Comparison of ENCODE assay signal across 29 cellular contexts in genomic region chr4:15684498-15684897, GRCh38. TPM values are rescaled to one million over a fixed set of nuclear protein-coding genes. Genes with fewer than 3 reads are reported as not detected.
A peak's percentile ranks its signal among the peaks of the same experiment; 100 is the strongest.
DNase-seq lines count a peak whose midpoint lies in the region; ATAC-seq and TF ChIP-seq lines count a peak whose summit lies in the region.
"Had no signal": no experiment of that assay in that cellular context is flagged by ENCODE, and none has a peak within 500 bp of the region (broad histone marks: within the 10 kb centered on the region; RNA-seq: fewer than 3 reads in every experiment).

No MANE protein-coding gene starts in this region.

- TF ChIP-seq CTCF in CD14-positive monocyte (IDR thresholded peaks at IDR 0.05) (no peak), hepatocyte (IDR thresholded peaks at IDR 0.05; ENCODE audit: poor library complexity) (no peak), nephron progenitor cell (IDR thresholded peaks at IDR 0.05) (no peak), left ventricle myocardium inferior (IDR thresholded peaks at IDR 0.05; ENCODE audit: borderline replicate concordance) (no peak)

- peaks cover 52% of the 10 kb centered on the region for H3K36me3 ChIP-seq in HUES64 (ENCODE audit: insufficient read depth, low read length)
- H3K36me3 ChIP-seq in hepatocyte (replicated peaks; ENCODE audit: insufficient read depth, low read depth) = no peaks in the 10 kb centered on the region
- H3K36me3 ChIP-seq in left ventricle myocardium inferior = peaks cover 41% of the 10 kb centered on the region
- H3K36me3 ChIP-seq: ovary had no signal

- peak overlapping the region; percentile 89 for H3K4me2 ChIP-seq in hepatocyte

- peak overlapping the region; percentile 87 for H3K4me3 ChIP-seq in HUES64 (ENCODE audit: low read length)
- no peak overlapping the region for H3K4me3 ChIP-seq in hepatocyte
- no peak overlapping the region for H3K4me3 ChIP-seq in left ventricle myocardium inferior
- H3K4me3 ChIP-seq: coronary artery, gastroesophageal sphincter, ovary, upper lobe of left lung had no signal

- H3K9me3 Mint-ChIP-seq in CD14-positive monocyte = peaks cover 0 to 2% (median 0%) of the 10 kb centered on the region in 7 donors
- peaks cover 7% of the 10 kb centered on the region for H3K9me3 Mint-ChIP-seq in nephron progenitor cell
- H3K9me3 Mint-ChIP-seq: naive B cell; T-helper 2 cell treated with Interferon-gamma antibody and Interleukin-4, amounts not matched to agents 5 μg/mL and 100 μg/mL, for 36 hours had no signal

- H3K9ac ChIP-seq in HUES64 (ENCODE audit: low read depth, low read length) = peak overlapping the region; percentile 50

- ATAC-seq in HG03442 (IDR thresholded peaks at IDR 0.05; ENCODE audit: unreplicated experiment) = no peak
- ATAC-seq: gastroesophageal sphincter, HCT116, sciatic nerve had no signal

- WGBS in HUES64 = 22% methylated on average over 1 of the region's 1 CpG
- WGBS in hepatocyte (ENCODE audit: low lambda C conversion rate, missing lambda C conversion rate) = 66% methylated on average over 1 of the region's 1 CpG

- H3K4me1 Mint-ChIP-seq in CD14-positive monocyte (peaks cover 70% of the 10 kb centered on the region), nephron progenitor cell (peaks cover 32% of the 10 kb centered on the region)

- H3K4me3 Mint-ChIP-seq in CD14-positive monocyte (peak overlapping the region in 1 of 2 donors; percentile 12), nephron progenitor cell (peak overlapping the region; percentile 35)
- H3K4me3 Mint-ChIP-seq: activated CD4-positive, alpha-beta T cell treated with anti-CD3 and anti-CD28 coated beads, Interleukin-2, amount 10 ng/mL, durations not matched to agents 24 days and 14 days; T-helper 2 cell treated with Interferon-gamma antibody and Interleukin-4, amounts not matched to agents 5 μg/mL and 100 μg/mL, for 36 hours had no signal

- no peaks in the 10 kb centered on the region for H4K20me1 ChIP-seq in hepatocyte (ENCODE audit: insufficient read depth, poor library complexity, severe bottlenecking)

- H3K9me2 ChIP-seq in hepatocyte (replicated peaks; ENCODE audit: insufficient read depth) = no peaks in the 10 kb centered on the region

- DNase-seq in CD14-positive monocyte (ENCODE audit: low spot score) (no peak), hepatocyte (ENCODE audit: low spot score) (no peak), nephron progenitor cell (no peak), CD1c-positive myeloid dendritic cell (ENCODE audit: extremely low spot score) (no peak), cortex of kidney (lab: John Stamatoyannopoulos, UW) (no peak), left ventricle myocardium inferior (no peak)
- DNase-seq: ACHN; activated CD4-positive, alpha-beta T cell treated with anti-CD3 and anti-CD28 coated beads, Interleukin-2, amount 10 ng/mL, durations not matched to agents 24 days and 14 days; activated naive CD4-positive, alpha-beta T cell treated with Interleukin-2 at 50 U/mL for 16 hours; activated T-cell treated with anti-CD3 and anti-CD28 coated beads, Interleukin-2, amount 50 U/mL, for 48 hours; Caco-2; DMS79; hypothalamus; KBM-7; naive B cell; NCI-H1436; NCI-H2107; NCI-H446; ovary; stimulated activated CD8-positive, alpha-beta memory T cell treated with anti-CD3 and anti-CD28 coated beads, Interleukin-4, amount 100 ng/mL, for 48 hours; upper lobe of left lung had no signal

- H3K4me1 ChIP-seq in HUES64 (ENCODE audit: insufficient read depth, low read length) (peaks cover 37% of the 10 kb centered on the region), hepatocyte (ENCODE audit: insufficient read depth) (peaks cover 14% of the 10 kb centered on the region), left ventricle myocardium inferior (peaks cover 39% of the 10 kb centered on the region)

- H3K27me3 Mint-ChIP-seq in CD14-positive monocyte (ENCODE audit: low read depth in 3 of 3) (no peaks in the 10 kb centered on the region), nephron progenitor cell (ENCODE audit: low read depth, poor library complexity) (no peaks in the 10 kb centered on the region)
- H3K27me3 Mint-ChIP-seq: activated CD4-positive, alpha-beta T cell treated with anti-CD3 and anti-CD28 coated beads, Interleukin-2, amount 10 ng/mL, durations not matched to agents 24 days and 14 days; naive B cell had no signal

- H3K79me2 ChIP-seq in hepatocyte = peaks cover 47% of the 10 kb centered on the region

- peak overlapping the region; percentile 88 for H3K27ac ChIP-seq in HUES64 (ENCODE audit: low read depth, low read length)
- H3K27ac ChIP-seq in hepatocyte = no peak overlapping the region
- no peak overlapping the region for H3K27ac ChIP-seq in left ventricle myocardium inferior (replicated peaks)
- H3K27ac ChIP-seq: coronary artery, gastroesophageal sphincter, ovary, VCaP had no signal

- H3K36me3 Mint-ChIP-seq in CD14-positive monocyte = peaks cover 32 to 45% of the 10 kb centered on the region in 2 donors
- H3K36me3 Mint-ChIP-seq in nephron progenitor cell (ENCODE audit: low read depth) = peaks cover 53% of the 10 kb centered on the region

- intact Hi-C loops in CD14-positive monocyte (cut with micrococcal nuclease) = loop anchor here in 1 of 2 donors (5.0 kb wide), 1 partner anchor 37 kb away; no protein-coding TSS in a partner anchor
- intact Hi-C loops in left ventricle myocardium inferior (cut with micrococcal nuclease) = no loop called here

- H3K27me3 ChIP-seq in HUES64 (ENCODE audit: insufficient read depth, low read length) = no peaks in the 10 kb centered on the region
- no peaks in the 10 kb centered on the region for H3K27me3 ChIP-seq in hepatocyte
- no peaks in the 10 kb centered on the region for H3K27me3 ChIP-seq in left ventricle myocardium inferior (ENCODE audit: low read depth)
- H3K27me3 ChIP-seq: gastroesophageal sphincter, ovary, upper lobe of left lung had no signal

- no peak overlapping the region for H2AFZ ChIP-seq in hepatocyte

- H3K27ac Mint-ChIP-seq in CD14-positive monocyte (peak overlapping the region in 4 of 7 donors; percentile 32 to 80 (median 56)), nephron progenitor cell (no peak overlapping the region)
- H3K27ac Mint-ChIP-seq: activated CD4-positive, alpha-beta T cell treated with anti-CD3 and anti-CD28 coated beads, Interleukin-2, amount 10 ng/mL, durations not matched to agents 24 days and 14 days; T-helper 2 cell treated with Interferon-gamma antibody and Interleukin-4, amounts not matched to agents 5 μg/mL and 100 μg/mL, for 36 hours had no signal

- H3K9me3 ChIP-seq in HUES64 (ENCODE audit: insufficient read depth, low read depth, low read length) (no peaks in the 10 kb centered on the region), hepatocyte (ENCODE audit: low read depth) (no peaks in the 10 kb centered on the region), left ventricle myocardium inferior (replicated peaks) (no peaks in the 10 kb centered on the region)
- H3K9me3 ChIP-seq: Caco-2, gastroesophageal sphincter, ovary, upper lobe of left lung had no signal

RNA-seq across cellular contexts. Expression of gene FAM200B, which starts 2.9 kb away (rescaled TPM):
- 100 to 1,000 TPM; 151 to 169 TPM for polyA plus RNA-seq in CD14-positive monocyte
- 26.5 TPM for polyA plus RNA-seq in HUES64 (2013, experiment 1 of 2)
- polyA plus RNA-seq in HUES64 (2013, experiment 2 of 2) = 27.7 TPM
- total RNA-seq in hepatocyte = 52.2 and 54.0 TPM in 2 replicates
- polyA plus RNA-seq in hepatocyte = 51.8 and 64.2 TPM in 2 replicates
- 29.1 TPM for total RNA-seq in left ventricle myocardium inferior

RNA-seq across cellular contexts. Expression of gene BST1, which starts 18.4 kb away (rescaled TPM):
- 100 to 1,000 TPM; 266 to 297 TPM for polyA plus RNA-seq in CD14-positive monocyte
- 0.45 TPM for polyA plus RNA-seq in HUES64 (2013, experiment 1 of 2)
- 0.82 TPM for polyA plus RNA-seq in HUES64 (2013, experiment 2 of 2)
- 3.5 and 4.1 TPM in 2 replicates for total RNA-seq in hepatocyte
- 2.4 and 3.7 TPM in 2 replicates for polyA plus RNA-seq in hepatocyte
- 2.7 TPM for total RNA-seq in left ventricle myocardium inferior

RNA-seq across cellular contexts. Expression of gene FBXL5, which starts 29.3 kb away (rescaled TPM):
- 100 to 1,000 TPM; 484 to 518 TPM for polyA plus RNA-seq in CD14-positive monocyte
- 47.1 TPM for polyA plus RNA-seq in HUES64 (2013, experiment 1 of 2)
- polyA plus RNA-seq in HUES64 (2013, experiment 2 of 2) = 51.2 TPM
- 80.9 and 90.2 TPM in 2 replicates for total RNA-seq in hepatocyte
- polyA plus RNA-seq in hepatocyte = 41.2 and 42.2 TPM in 2 replicates
- total RNA-seq in left ventricle myocardium inferior = 91.6 TPM
